Comparison of ENCODE assay signal across 9 cellular contexts in the genomic region with DNA sequence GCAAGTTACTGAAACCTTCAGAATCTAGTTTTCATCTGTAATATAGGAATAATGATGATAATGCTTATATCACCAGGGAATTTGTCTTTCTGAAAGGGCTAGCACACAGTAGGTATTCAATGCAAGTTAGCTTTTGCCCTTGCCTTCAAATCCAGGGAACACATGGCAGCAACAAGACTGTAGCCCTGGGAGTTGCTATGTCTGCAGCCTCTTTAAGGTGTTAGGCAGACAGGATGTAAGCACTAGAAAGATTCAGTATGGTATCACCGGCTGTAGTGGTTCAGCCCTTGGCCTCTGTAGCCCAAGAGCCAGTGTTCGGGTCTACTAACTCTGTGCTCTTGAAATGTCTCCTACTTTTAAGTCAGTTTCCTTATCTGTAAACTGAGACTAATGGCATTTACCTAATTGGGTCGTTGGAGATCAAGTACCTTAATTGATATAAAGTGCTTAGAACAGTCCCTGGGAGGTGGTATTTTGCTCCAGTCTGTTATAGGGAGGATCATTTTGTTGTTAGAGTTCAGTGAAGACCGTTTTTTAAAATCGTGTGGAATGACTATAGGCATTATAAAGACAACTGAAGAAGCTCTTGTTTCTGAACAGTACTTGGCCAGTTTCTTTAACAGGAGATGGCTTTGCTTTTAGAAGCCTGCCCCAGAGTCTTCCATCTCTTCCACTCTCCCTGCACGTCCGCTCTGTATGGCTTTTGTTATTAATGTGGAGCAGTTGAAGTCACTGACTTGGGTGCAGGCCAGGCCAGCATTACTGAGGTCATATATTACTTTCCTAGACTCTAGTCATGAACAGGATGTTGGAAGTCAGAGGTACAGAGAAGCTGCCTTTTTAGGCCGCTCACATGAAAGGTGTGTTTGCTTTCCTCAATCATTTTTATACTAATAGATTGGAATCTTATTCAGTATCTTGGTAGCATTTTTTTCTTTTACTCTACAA. TPM values are rescaled to one million over a fixed set of nuclear protein-coding genes. Genes with fewer than 3 reads are reported as not detected.
DNase-seq lines count a peak whose midpoint lies in the region; ATAC-seq and TF ChIP-seq lines count a peak whose summit lies in the region.
"Had no signal": no experiment of that assay in that cellular context is flagged by ENCODE, and none has a peak within 500 bp of the region (broad histone marks: within the 10 kb centered on the region; RNA-seq: fewer than 3 reads in every experiment).

No MANE protein-coding gene starts in this region.

- DNase-seq in NCI-H2081 (lab: John Stamatoyannopoulos, UW), result peak; percentile 51 to 83
- DNase-seq in NCI-H2081 treated with DMSO at 0.1 percent for 48 hours (lab: John Stamatoyannopoulos, UW), result no peak
- peak; percentile 50 for DNase-seq in brain pericyte (ENCODE audit: low read depth, low spot score)
- peak in 2 of 3 donors; percentile 61 to 68 for DNase-seq in right lobe of liver
- no peak for DNase-seq in NCI-H1930 (lab: John Stamatoyannopoulos, UW)
- no peak for DNase-seq in SKM-1 treated with dmso at 0.1 percent for 144 hours (lab: John Stamatoyannopoulos, UW; ENCODE audit: unreplicated experiment)

- no peaks in the 10 kb centered on the region for H3K36me3 ChIP-seq in right lobe of liver
- H3K36me3 ChIP-seq in thymus (ENCODE audit: control insufficient read depth, insufficient read depth), result no peaks in the 10 kb centered on the region

- no peak for TF ChIP-seq CTCF in right lobe of liver (IDR thresholded peaks at IDR 0.05)

- ATAC-seq in HG03442 (IDR thresholded peaks at IDR 0.05; ENCODE audit: unreplicated experiment) (peak; percentile 42), right lobe of liver (peak; percentile 70 to 86 (median 78))
- ATAC-seq: A549 had no signal

- no peak for TF ChIP-seq POLR2A in right lobe of liver (IDR thresholded peaks at IDR 0.05)

- H3K9me3 ChIP-seq in right lobe of liver (no peaks in the 10 kb centered on the region), thymus (ENCODE audit: control insufficient read depth) (no peaks in the 10 kb centered on the region)
- H3K9me3 ChIP-seq: A549 had no signal

- intact Hi-C loops in right lobe of liver (cut with DNase I), result no loop called here

- peak overlapping the region; percentile 41 to 47 (median 46) for H3K27ac ChIP-seq in right lobe of liver
- H3K27ac ChIP-seq in thymus (ENCODE audit: low read depth), result peak overlapping the region; percentile 15
- H3K27ac ChIP-seq: A549 had no signal

- 66% methylated on average over 8 of the region's 8 CpGs for WGBS in right lobe of liver (ENCODE audit: insufficient coverage, low coverage, low lambda C conversion rate, missing lambda C conversion rate)
- WGBS in thymus, result 82% methylated on average over 8 of the region's 8 CpGs

- H3K27me3 ChIP-seq in right lobe of liver (no peaks in the 10 kb centered on the region), thymus (ENCODE audit: control insufficient read depth, insufficient read depth) (no peaks in the 10 kb centered on the region)

- H3K4me1 ChIP-seq in right lobe of liver (peaks cover 0 to 31% (median 9%) of the 10 kb centered on the region in 4 donors), thymus (ENCODE audit: control insufficient read depth, insufficient read depth, low read length) (no peaks in the 10 kb centered on the region)

- H3K4me3 ChIP-seq in right lobe of liver (no peak overlapping the region), thymus (ENCODE audit: low read length) (no peak overlapping the region)
- H3K4me3 ChIP-seq: A549 had no signal

RNA-seq across cellular contexts. Expression of a gene that starts 44.8 kb away (rescaled TPM):
- 10 to 100 TPM in 2 of 6 experiments, 1 to 10 TPM in 4; 7.0 to 13.0 (median 9.7) TPM for total RNA-seq in right lobe of liver
- polyA plus RNA-seq in thymus, result 3.9 TPM

Comparison
In these comparisons a context has a peak if more than half of its experiments do, and no peak if none do; other contexts are left out.
1. DNase-seq: peak in NCI-H2081 (2 of 2), brain pericyte (single experiment) and right lobe of liver (2 of 3); none in NCI-H2081 treated with DMSO at 0.1 percent for 48 hours (single experiment), NCI-H1930 (0 of 2) and SKM-1 treated with dmso at 0.1 percent for 144 hours (single experiment).